Comparison of ENCODE assay signal across 8 cellular contexts in the genomic region with DNA sequence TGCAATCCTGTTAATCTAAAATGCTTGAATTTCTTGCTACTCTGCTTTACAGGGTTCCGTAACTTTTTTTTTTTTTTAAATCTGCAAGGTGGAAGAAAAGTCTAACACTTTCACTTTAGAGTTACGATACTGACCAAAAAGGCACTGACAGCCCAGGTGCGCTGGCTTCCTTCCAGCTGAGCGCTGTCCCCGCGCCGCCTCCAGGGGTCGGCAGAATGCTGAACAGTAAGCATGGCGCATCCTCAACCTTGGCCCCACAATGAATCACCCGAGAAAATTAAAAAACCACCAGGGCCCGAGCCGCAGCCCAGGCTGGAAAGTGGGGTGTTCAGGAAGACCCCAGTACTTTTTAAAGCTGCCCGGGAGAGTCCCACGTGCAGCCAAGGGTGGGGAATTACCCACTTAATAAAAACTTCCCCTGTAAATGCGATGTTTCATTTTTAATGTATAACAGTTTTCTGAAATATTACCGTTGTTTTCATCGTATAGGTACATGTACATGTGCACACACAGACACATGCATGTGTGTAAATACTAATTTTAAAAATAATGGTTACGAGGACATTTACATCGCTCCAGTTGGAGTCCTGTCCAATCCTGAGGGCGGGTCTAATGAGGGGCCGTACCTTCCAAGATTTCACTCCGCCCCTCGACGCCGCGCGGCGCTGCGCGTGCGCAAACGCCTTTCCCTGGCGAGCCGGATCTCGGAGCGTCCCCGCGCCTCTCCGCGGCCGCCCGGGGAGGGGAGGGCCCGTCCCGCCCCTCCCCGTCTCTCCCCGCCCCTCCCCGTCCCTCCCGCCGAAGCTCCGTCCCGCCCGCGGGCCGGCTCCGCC. TPM values are rescaled to one million over a fixed set of nuclear protein-coding genes. Genes with fewer than 3 reads are reported as not detected.
A peak's percentile ranks its signal among the peaks of the same experiment; 100 is the strongest.
DNase-seq lines count a peak whose midpoint lies in the region; ATAC-seq and TF ChIP-seq lines count a peak whose summit lies in the region.

No MANE protein-coding gene starts in this region.

- H3K36me3 ChIP-seq in rectal smooth muscle tissue (ENCODE audit: control insufficient read depth, insufficient read depth, low read length) (no peaks in the 10 kb centered on the region), vagina (no peaks in the 10 kb centered on the region)

- H3K9ac ChIP-seq in rectal smooth muscle tissue (ENCODE audit: low read length), result no peak overlapping the region

- intact Hi-C loops in vagina (cut with DNase I), result no loop called here

- peak overlapping the region; percentile 81 for H3K27ac ChIP-seq in rectal smooth muscle tissue (ENCODE audit: low read depth, low read length)
- peak overlapping the region; percentile 78 for H3K27ac ChIP-seq in vagina

- peak; percentile 79 for TF ChIP-seq CTCF in astrocyte of the cerebellum (IDR thresholded peaks at IDR 0.05; ENCODE audit: low read depth, low read length, missing control alignments)
- TF ChIP-seq CTCF in vagina (IDR thresholded peaks at IDR 0.05), result peak in 2 of 3 experiments; percentile 28 to 42

- no peaks in the 10 kb centered on the region for H3K9me3 ChIP-seq in vagina

- H3K4me3 ChIP-seq in astrocyte of the cerebellum (ENCODE audit: low read depth, low read length) (peak overlapping the region; percentile 85), rectal smooth muscle tissue (ENCODE audit: low read length) (peak overlapping the region; percentile 91), vagina (peak overlapping the region; percentile 75 to 82)

- ATAC-seq in GM18502 (IDR thresholded peaks at IDR 0.05; ENCODE audit: poor library complexity, unreplicated experiment), result peak; percentile 81
- peak; percentile 70 for ATAC-seq in HG02973 (IDR thresholded peaks at IDR 0.05; ENCODE audit: unreplicated experiment)

- H3K27me3 ChIP-seq in rectal smooth muscle tissue (ENCODE audit: control insufficient read depth, insufficient read depth, low read length) (no peaks in the 10 kb centered on the region), vagina (no peaks in the 10 kb centered on the region)

- in situ Hi-C loops in astrocyte of the cerebellum (cut with HindIII; ENCODE audit: low sequenced_read_pairs), result no loop called here

- DNase-seq in NCI-H187 (lab: John Stamatoyannopoulos, UW), result peak; percentile 89 to 92
- peak; percentile 84 for DNase-seq in T-helper 22 cell (ENCODE audit: low read depth)
- peak; percentile 89 for DNase-seq in astrocyte of the cerebellum (ENCODE audit: low read depth)
- peak; percentile 98 for DNase-seq in hepatic stellate cell (ENCODE audit: low spot score)
- peak in 1 of 2 donors; percentile 89 for DNase-seq in vagina (ENCODE audit: extremely low spot score in 2 of 2)

- TF ChIP-seq POLR2A in vagina (IDR thresholded peaks at IDR 0.05), result no peak

- H3K4me1 ChIP-seq in rectal smooth muscle tissue (ENCODE audit: control insufficient read depth, insufficient read depth, low read length) (no peaks in the 10 kb centered on the region), vagina (peaks cover 14% of the 10 kb centered on the region)

RNA-seq across cellular contexts. Expression of gene GINM1, which starts 0.4 kb away (rescaled TPM):
- total RNA-seq in vagina, result 36.1 TPM

RNA-seq across cellular contexts. Expression of gene PPIL4, which starts 19.9 kb away (rescaled TPM):
- total RNA-seq in vagina, result 20.1 TPM
